In genomic region chr2:155703917-155704316, GRCh38 we compare ENCODE assay signal across 25 cellular contexts.
"Had no signal": no experiment of that assay in that cellular context is flagged by ENCODE, and none has a peak within 500 bp of the region (broad histone marks: within the 10 kb centered on the region; RNA-seq: fewer than 3 reads in every experiment).

No MANE protein-coding gene starts in this region.

- ATAC-seq: natural killer cell; psoas muscle; right cardiac atrium; right lobe of liver; stimulated activated effector memory CD8-positive, alpha-beta T cell treated with anti-CD3 and anti-CD28 coated beads, Interleukin-12 subunit alpha, Interleukin-12 subunit beta, amount 100 ng/mL, for 72 hours; stimulated activated naive B cell treated with anti-CD40 and anti-IgM and Interleukin-4, amounts not matched to agents 10 μg/mL and 1 μg/mL and 100 μg/mL, for 72 hours had no signal

- H3K27me3 ChIP-seq: neutrophil, ovary, right lobe of liver, sigmoid colon, stomach, thyroid gland, tibial nerve, upper lobe of left lung, vagina had no signal

- H2AFZ ChIP-seq: parathyroid adenoma had no signal

- H3K4me1 ChIP-seq: parathyroid adenoma, psoas muscle, right lobe of liver, sigmoid colon, stomach, thyroid gland, tibial nerve, upper lobe of left lung, vagina had no signal

- DNase-seq: natural killer cell; nucleus accumbens; ovary; posterior cingulate gyrus; psoas muscle; right cardiac atrium; right lobe of liver; sigmoid colon; small intestine; stimulated activated CD4-positive, alpha-beta T cell treated with anti-CD3 and anti-CD28 coated beads, Interleukin-15, amount 100 ng/mL, for 24 hours; stimulated activated CD4-positive, alpha-beta T cell treated with anti-CD3 and anti-CD28 coated beads, Interleukin-2, amount 100 ng/mL, for 24 hours; stimulated activated CD4-positive, alpha-beta T cell treated with anti-CD3 and anti-CD28 coated beads, Interleukin-2, amount 100 ng/mL, for 48 hours; stimulated activated CD4-positive, alpha-beta T cell treated with anti-CD3 and anti-CD28 coated beads, Interleukin-4, amount 100 ng/mL, for 24 hours; stimulated activated naive B cell treated with anti-CD40 and anti-IgM and Interleukin-4, amounts not matched to agents 10 μg/mL and 1 μg/mL and 100 μg/mL, for 72 hours; stimulated activated naive CD4-positive, alpha-beta T cell treated with Interleukin-2 at 50 U/mL for 16 hours; stomach; thyroid gland; trophoblast cell; upper lobe of left lung had no signal

- H3K27ac ChIP-seq: neutrophil, ovary, parathyroid adenoma, psoas muscle, right lobe of liver, sigmoid colon, stomach, thoracic aorta, thyroid gland, tibial nerve, upper lobe of left lung, vagina had no signal

- H3K4me3 ChIP-seq: ovary, psoas muscle, right lobe of liver, sigmoid colon, stomach, thoracic aorta, thyroid gland, tibial nerve, upper lobe of left lung, vagina had no signal

- H3K79me2 ChIP-seq: parathyroid adenoma had no signal

- H3K9me3 ChIP-seq: neutrophil, ovary, psoas muscle, right lobe of liver, sigmoid colon, stomach, thoracic aorta, thyroid gland, tibial nerve, upper lobe of left lung, vagina had no signal

- H3K36me3 ChIP-seq: neutrophil, ovary, right lobe of liver, sigmoid colon, stomach, thoracic aorta, thyroid gland, tibial nerve, upper lobe of left lung, vagina had no signal
